Comparison of ENCODE assay signal across 1 cellular context in the genomic region with DNA sequence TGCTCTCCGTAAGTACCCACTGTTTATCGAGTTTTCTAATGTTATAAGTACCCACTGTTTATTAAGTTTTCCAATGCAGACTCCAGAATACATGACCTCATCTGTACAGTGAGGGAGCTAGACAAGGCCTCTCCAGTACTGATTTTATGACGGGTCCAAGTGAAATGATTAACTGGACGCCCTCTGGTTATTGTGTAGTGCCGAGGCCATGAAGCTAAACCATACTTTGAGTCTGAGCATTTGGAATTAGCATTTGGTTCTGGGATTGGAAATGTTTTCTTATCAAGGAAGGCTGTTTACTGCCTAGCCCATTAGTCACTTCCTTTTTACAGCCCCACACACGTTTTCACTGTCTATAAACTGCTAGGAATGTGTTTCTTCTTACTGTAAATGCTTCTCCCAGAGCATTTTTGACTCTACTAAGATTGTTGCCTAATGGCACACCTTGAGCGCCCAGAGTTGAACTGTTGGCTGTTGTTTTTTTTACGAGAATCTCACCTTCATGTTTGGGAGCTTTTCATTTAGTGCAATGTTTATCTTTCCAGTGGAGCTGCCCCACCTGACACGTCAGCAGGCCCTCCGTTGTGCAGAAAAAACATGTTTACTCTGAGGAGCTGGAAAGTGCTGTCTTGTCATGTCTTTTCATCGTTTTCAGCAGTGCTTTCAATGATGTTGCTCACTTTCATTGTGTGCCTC.
A peak's percentile ranks its signal among the peaks of the same experiment; 100 is the strongest.
TF ChIP-seq lines count a peak whose summit lies in the region.

No MANE protein-coding gene starts in this region.

TF ChIP-seq in HCT116, 20 proteins besides CTCF, POLR2A, EP300 and RAD21 (continued from another document):
- TF ChIP-seq, protein P1, sequence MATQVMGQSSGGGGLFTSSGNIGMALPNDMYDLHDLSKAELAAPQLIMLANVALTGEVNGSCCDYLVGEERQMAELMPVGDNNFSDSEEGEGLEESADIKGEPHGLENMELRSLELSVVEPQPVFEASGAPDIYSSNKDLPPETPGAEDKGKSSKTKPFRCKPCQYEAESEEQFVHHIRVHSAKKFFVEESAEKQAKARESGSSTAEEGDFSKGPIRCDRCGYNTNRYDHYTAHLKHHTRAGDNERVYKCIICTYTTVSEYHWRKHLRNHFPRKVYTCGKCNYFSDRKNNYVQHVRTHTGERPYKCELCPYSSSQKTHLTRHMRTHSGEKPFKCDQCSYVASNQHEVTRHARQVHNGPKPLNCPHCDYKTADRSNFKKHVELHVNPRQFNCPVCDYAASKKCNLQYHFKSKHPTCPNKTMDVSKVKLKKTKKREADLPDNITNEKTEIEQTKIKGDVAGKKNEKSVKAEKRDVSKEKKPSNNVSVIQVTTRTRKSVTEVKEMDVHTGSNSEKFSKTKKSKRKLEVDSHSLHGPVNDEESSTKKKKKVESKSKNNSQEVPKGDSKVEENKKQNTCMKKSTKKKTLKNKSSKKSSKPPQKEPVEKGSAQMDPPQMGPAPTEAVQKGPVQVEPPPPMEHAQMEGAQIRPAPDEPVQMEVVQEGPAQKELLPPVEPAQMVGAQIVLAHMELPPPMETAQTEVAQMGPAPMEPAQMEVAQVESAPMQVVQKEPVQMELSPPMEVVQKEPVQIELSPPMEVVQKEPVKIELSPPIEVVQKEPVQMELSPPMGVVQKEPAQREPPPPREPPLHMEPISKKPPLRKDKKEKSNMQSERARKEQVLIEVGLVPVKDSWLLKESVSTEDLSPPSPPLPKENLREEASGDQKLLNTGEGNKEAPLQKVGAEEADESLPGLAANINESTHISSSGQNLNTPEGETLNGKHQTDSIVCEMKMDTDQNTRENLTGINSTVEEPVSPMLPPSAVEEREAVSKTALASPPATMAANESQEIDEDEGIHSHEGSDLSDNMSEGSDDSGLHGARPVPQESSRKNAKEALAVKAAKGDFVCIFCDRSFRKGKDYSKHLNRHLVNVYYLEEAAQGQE (IDR thresholded peaks at IDR 0.05; ENCODE audit: low read depth): no peak
- TF ChIP-seq CBX3 (IDR thresholded peaks at IDR 0.05; ENCODE audit: low read depth) (no peak), SIN3A (IDR thresholded peaks at IDR 0.05; ENCODE audit: low read depth) (no peak), ZNF274 (IDR thresholded peaks at IDR 0.05; ENCODE audit: low read depth, low read length) (no peak), JUND (IDR thresholded peaks at IDR 0.05) (peak; percentile 67), FOSL1 (IDR thresholded peaks at IDR 0.05; ENCODE audit: low read depth) (peak; percentile 64), ELF1 (IDR thresholded peaks at IDR 0.05; ENCODE audit: borderline replicate concordance, low read depth) (no peak), ZBTB33 (IDR thresholded peaks at IDR 0.05; ENCODE audit: extremely low read depth, insufficient replicate concordance, low read length) (no peak)
- TF ChIP-seq, protein P2, sequence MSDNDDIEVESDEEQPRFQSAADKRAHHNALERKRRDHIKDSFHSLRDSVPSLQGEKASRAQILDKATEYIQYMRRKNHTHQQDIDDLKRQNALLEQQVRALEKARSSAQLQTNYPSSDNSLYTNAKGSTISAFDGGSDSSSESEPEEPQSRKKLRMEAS (IDR thresholded peaks at IDR 0.05): peak; percentile 63; the same call in 1 of the 2 replicates
